In the genomic region with DNA sequence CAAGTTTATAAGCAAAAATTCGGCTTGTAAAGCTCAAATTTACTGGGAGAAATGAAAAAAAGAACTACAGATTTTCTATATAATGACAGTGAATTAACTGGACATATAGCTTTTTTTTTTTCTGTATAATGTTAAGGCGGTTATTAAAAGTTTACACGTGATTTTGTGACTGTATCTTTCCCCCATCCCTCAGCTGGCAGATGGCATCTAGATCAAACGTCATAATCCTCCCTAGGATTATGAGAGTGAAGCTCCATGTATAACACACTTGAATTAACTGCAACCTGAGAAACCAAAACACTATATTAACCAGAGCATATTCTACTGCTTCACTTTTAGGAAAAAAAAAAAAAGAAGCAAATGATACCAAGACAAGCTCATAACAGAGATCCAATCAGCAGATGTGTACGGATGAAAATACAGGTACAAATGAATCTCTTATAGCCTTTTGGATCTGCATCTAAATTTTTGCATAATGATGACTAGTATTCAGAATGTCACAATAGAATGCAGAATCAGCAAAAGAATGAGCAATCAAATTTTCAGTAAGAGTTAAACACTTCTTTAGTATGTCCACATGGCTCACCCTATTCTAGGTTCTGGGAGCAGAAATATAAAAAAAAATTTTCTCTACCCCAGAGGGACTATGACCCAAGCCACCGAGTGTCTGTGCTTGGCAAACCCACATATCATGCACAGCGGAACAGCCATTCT, we compare ENCODE assay signal across 22 cellular contexts. TPM values are rescaled to one million over a fixed set of nuclear protein-coding genes. Genes with fewer than 3 reads are reported as not detected.
"Had no signal": no experiment of that assay in that cellular context is flagged by ENCODE, and none has a peak within 500 bp of the region (broad histone marks: within the 10 kb centered on the region; RNA-seq: fewer than 3 reads in every experiment).

No MANE protein-coding gene starts in this region.

- H3K36me3 ChIP-seq: colonic mucosa, heart right ventricle, sigmoid colon, stomach, thyroid gland, upper lobe of left lung, uterus had no signal

- H3K27me3 ChIP-seq: colonic mucosa, heart right ventricle, sigmoid colon, stomach, thyroid gland, upper lobe of left lung, uterus had no signal

- DNase-seq: colonic mucosa; dermis blood vessel endothelial cell; effector CD4-positive, alpha-beta T cell; endodermal cell; erythroblast; heart right ventricle; hypothalamus; kidney glomerular epithelial cell; mesendoderm; naive thymus-derived CD8-positive, alpha-beta T cell; posterior cingulate gyrus; sigmoid colon; stimulated activated naive CD4-positive, alpha-beta T cell; stomach; thyroid gland; upper lobe of left lung; uterus had no signal

- H3K27ac ChIP-seq: colonic mucosa, heart right ventricle, sigmoid colon, skin epidermis, stomach, thyroid gland, upper lobe of left lung, uterus had no signal

- ATAC-seq: heart right ventricle; naive thymus-derived CD8-positive, alpha-beta T cell had no signal

- H3K27me3 Mint-ChIP-seq: naive thymus-derived CD8-positive, alpha-beta T cell had no signal

- H3K4me3 ChIP-seq: colonic mucosa, heart right ventricle, sigmoid colon, skin epidermis, stomach, thyroid gland, upper lobe of left lung, uterus had no signal

- H3K4me3 Mint-ChIP-seq: endodermal cell; naive thymus-derived CD8-positive, alpha-beta T cell; neural crest cell had no signal

- H3K27ac Mint-ChIP-seq: endodermal cell; naive thymus-derived CD8-positive, alpha-beta T cell had no signal

- H3K4me1 Mint-ChIP-seq: naive thymus-derived CD8-positive, alpha-beta T cell; neural crest cell had no signal

- H3K9me3 Mint-ChIP-seq: endodermal cell had no signal

- H3K4me1 ChIP-seq: colonic mucosa, heart right ventricle, sigmoid colon, stomach, thyroid gland, upper lobe of left lung, uterus had no signal

RNA-seq across cellular contexts. Expression of a gene that starts 12.4 kb away (rescaled TPM):
- total RNA-seq: dermis blood vessel endothelial cell; liver; lung microvascular endothelial cell; naive thymus-derived CD8-positive, alpha-beta T cell; neural crest cell; osteocyte; sigmoid colon; thyroid gland had no signal
- polyA plus RNA-seq: liver; naive thymus-derived CD8-positive, alpha-beta T cell had no signal
